Comparison of ENCODE assay signal across 1 cellular context in the genomic region with DNA sequence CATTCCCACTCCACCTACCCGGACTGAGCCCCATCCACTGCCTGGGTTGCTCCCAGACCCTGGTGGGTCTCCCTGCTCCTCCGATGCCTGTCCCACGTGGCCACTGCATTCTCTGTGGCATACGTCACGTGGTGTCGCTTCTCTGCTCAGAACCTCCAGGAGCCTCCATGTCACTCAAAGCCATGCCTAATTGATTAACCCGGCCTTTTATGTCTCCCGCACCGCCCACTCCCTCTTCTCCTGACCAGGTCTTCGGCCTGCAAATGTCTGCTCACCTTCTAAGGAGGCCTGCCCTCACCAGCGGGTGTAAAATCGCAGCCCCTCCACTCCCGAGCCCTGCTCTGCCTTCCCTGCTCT.
TF ChIP-seq lines count a peak whose summit lies in the region.

No MANE protein-coding gene starts in this region.

TF ChIP-seq in HepG2, 621 proteins besides CTCF, POLR2A, EP300 and RAD21 (continued from another document):
- TF ChIP-seq, protein P1, sequence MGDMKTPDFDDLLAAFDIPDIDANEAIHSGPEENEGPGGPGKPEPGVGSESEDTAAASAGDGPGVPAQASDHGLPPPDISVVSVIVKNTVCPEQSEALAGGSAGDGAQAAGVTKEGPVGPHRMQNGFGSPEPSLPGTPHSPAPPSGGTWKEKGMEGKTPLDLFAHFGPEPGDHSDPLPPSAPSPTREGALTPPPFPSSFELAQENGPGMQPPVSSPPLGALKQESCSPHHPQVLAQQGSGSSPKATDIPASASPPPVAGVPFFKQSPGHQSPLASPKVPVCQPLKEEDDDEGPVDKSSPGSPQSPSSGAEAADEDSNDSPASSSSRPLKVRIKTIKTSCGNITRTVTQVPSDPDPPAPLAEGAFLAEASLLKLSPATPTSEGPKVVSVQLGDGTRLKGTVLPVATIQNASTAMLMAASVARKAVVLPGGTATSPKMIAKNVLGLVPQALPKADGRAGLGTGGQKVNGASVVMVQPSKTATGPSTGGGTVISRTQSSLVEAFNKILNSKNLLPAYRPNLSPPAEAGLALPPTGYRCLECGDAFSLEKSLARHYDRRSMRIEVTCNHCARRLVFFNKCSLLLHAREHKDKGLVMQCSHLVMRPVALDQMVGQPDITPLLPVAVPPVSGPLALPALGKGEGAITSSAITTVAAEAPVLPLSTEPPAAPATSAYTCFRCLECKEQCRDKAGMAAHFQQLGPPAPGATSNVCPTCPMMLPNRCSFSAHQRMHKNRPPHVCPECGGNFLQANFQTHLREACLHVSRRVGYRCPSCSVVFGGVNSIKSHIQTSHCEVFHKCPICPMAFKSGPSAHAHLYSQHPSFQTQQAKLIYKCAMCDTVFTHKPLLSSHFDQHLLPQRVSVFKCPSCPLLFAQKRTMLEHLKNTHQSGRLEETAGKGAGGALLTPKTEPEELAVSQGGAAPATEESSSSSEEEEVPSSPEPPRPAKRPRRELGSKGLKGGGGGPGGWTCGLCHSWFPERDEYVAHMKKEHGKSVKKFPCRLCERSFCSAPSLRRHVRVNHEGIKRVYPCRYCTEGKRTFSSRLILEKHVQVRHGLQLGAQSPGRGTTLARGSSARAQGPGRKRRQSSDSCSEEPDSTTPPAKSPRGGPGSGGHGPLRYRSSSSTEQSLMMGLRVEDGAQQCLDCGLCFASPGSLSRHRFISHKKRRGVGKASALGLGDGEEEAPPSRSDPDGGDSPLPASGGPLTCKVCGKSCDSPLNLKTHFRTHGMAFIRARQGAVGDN (CRISPR knock-in tag; IDR thresholded peaks at IDR 0.05) = peak; percentile 15; the same call in 1 of the 2 replicates
- TF ChIP-seq ZNF546 (CRISPR knock-in tag; conservative IDR thresholded peaks at IDR 0.05) (no peak), NCOA1 (CRISPR knock-in tag; IDR thresholded peaks at IDR 0.05) (no peak), ZNF768 (CRISPR knock-in tag; IDR thresholded peaks at IDR 0.05) (no peak), ZIK1 (CRISPR knock-in tag; IDR thresholded peaks at IDR 0.05; ENCODE audit: borderline replicate concordance, low read depth) (no peak)
TF ChIP-seq in HepG2: peak in this region for 4.
